ENCODE assay signal across 8 cellular contexts in the genomic region with DNA sequence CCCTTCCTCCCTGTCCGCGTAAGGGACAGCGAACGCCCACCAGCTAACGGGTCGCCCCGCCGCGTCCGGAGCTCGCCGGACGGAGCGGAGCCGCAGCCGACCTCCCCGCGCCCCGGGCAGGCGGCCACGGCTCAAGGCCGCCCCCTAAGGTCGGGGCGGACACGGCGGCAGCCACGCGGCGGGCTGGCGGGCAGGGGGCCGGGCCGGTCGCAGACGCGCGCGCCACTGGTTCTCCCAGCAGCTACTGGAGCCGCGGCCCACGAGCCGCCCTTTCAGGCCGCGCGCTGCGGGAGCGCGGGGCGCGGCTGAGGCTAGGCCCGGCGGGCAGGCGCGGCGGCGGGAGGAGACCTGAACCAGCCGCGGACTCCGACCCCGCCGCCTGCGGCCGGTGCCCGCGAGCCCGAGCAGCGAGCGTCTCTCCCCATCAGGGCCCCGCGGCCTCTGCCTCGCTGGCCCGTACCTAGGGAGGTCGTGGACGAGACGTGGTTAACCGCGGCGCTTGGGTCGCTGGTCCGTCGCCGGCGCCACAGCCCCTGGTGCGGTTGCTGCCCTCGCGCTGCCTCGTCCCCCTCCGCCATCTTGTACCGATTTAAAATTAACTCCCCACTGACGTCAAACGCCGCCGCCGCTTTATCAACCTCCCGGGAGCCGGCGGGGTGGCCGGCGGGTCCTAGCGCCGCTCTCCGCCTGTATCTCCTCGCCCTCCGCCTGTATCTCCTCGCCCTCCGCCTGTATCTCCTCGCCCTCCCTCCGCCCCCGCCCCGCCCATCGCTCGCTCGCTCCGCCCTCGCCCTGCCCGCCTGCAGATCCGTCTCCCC. TPM values are rescaled to one million over a fixed set of nuclear protein-coding genes. Genes with fewer than 3 reads are reported as not detected.
A peak's percentile ranks its signal among the peaks of the same experiment; 100 is the strongest.
DNase-seq lines count a peak whose midpoint lies in the region; ATAC-seq and TF ChIP-seq lines count a peak whose summit lies in the region.

ATL2 (minus strand) TSS at position 591 of the 818 bp plus-strand sequence; CDS start at position 578, 13 bp downstream.

- under 1% methylated on average over 32 of the region's 116 CpGs for WGBS in SK-N-SH (ENCODE audit: low lambda C conversion rate)

- peak; percentile 83 for TF ChIP-seq CTCF in GM10248 (IDR thresholded peaks at IDR 0.05; ENCODE audit: control extremely low read depth, extremely low read depth, low read depth, missing control alignments)
- peak; percentile 43 for TF ChIP-seq CTCF in SK-N-SH (IDR thresholded peaks at IDR 0.05)
- peak; percentile 22 for TF ChIP-seq CTCF in osteoblast (IDR thresholded peaks at IDR 0.05; ENCODE audit: extremely low read depth, low read depth, low read length)
- no peak for TF ChIP-seq CTCF in thoracic aorta (IDR thresholded peaks at IDR 0.05)

- no peaks in the 10 kb centered on the region for H3K27me3 Mint-ChIP-seq in activated naive CD4-positive, alpha-beta T cell treated with anti-CD3 and anti-CD28 coated beads, Interleukin-2, amount 50 U/mL, for 24 hours

- H3K4me3 Mint-ChIP-seq in activated naive CD4-positive, alpha-beta T cell treated with anti-CD3 and anti-CD28 coated beads, Interleukin-2, amount 50 U/mL, for 24 hours, result peak within 1 kb of the TSS; percentile 95

- peak within 1 kb of the TSS; percentile 81 to 94 for H3K27ac ChIP-seq in SK-N-SH (ENCODE audit: low read depth in 2 of 2, low read length in 1 of 2)
- peak within 1 kb of the TSS; percentile 79 for H3K27ac ChIP-seq in osteoblast (ENCODE audit: low read depth, low read length)
- peak within 1 kb of the TSS; percentile 91 to 94 for H3K27ac ChIP-seq in thoracic aorta

- TF ChIP-seq EP300 in SK-N-SH (IDR thresholded peaks at IDR 0.05; ENCODE audit: borderline replicate concordance in 1 of 2, low read depth in 1 of 2, low read length in 1 of 2), result peak in 1 of 2 experiments; percentile 50; a peak in 1 of 4 replicates

- peak; percentile 45 for TF ChIP-seq RAD21 in SK-N-SH (IDR thresholded peaks at IDR 0.05; ENCODE audit: low read length)

- POLR2A ChIA-PET in GM10248 (lab: Yijun Ruan, JAX), result interaction anchor here (0.8 to 2.7 kb wide), 3 partner anchors 60 to 374 kb away, joined by 3 to 13 read pairs (median 4); partner anchors contain the start of gene SRSF7
- POLR2A ChIA-PET in SK-N-SH (lab: Yijun Ruan, JAX), result interaction anchor here (0.5 to 1.6 kb wide), 8 partner anchors 10 to 374 kb away, joined by 3 to 5 read pairs (median 3); partner anchors contain the start of gene SRSF7

- H3K36me3 Mint-ChIP-seq in activated naive CD4-positive, alpha-beta T cell treated with anti-CD3 and anti-CD28 coated beads, Interleukin-2, amount 50 U/mL, for 24 hours, result no peaks in the 10 kb centered on the region

- peak within 1 kb of the TSS; percentile 88 for H3K9ac ChIP-seq in SK-N-SH

- CTCF ChIA-PET in GM10248 (lab: Yijun Ruan, JAX), result interaction anchor here (0.8 to 3.7 kb wide), 30 partner anchors 11 to 486 kb away, joined by 3 to 32 read pairs (median 4); no protein-coding TSS in a partner anchor
- CTCF ChIA-PET in SK-N-SH (lab: Yijun Ruan, JAX), result interaction anchor here (0.5 to 4.0 kb wide), 49 partner anchors 10 to 981 kb away, joined by 3 to 55 read pairs (median 5); partner anchors contain the start of gene SRSF7

- H3K9me3 ChIP-seq in SK-N-SH (no peaks in the 10 kb centered on the region), osteoblast (ENCODE audit: low read depth, low read length) (no peaks in the 10 kb centered on the region), thoracic aorta (no peaks in the 10 kb centered on the region)

- H3K4me3 ChIP-seq in SK-N-SH (ENCODE audit: low read depth in 2 of 2, low read length in 1 of 2) (peak within 1 kb of the TSS; percentile 91 to 94), osteoblast (ENCODE audit: insufficient read depth, low read length) (peak within 1 kb of the TSS; percentile 83), thoracic aorta (peak within 1 kb of the TSS; percentile 87)

- DNase-seq in GM10248 (ENCODE audit: extremely low spot score) (peak; percentile 92), NCI-H1048 (lab: John Stamatoyannopoulos, UW) (peak; percentile 90), SK-N-SH (peak; percentile 99), glomerular visceral epithelial cell (ENCODE audit: extremely low spot score) (peak; percentile 94), osteoblast (ENCODE audit: insufficient read length, low spot score, missing footprints) (peak; percentile 98), thoracic aorta (ENCODE audit: low spot score) (peak; percentile 88)

- H4K20me1 ChIP-seq in SK-N-SH (ENCODE audit: insufficient read depth), result peaks cover 37% of the 10 kb centered on the region
- H4K20me1 ChIP-seq in osteoblast (ENCODE audit: insufficient read depth, low read length), result peaks cover 8% of the 10 kb centered on the region

- H3K36me3 ChIP-seq in SK-N-SH (replicated peaks in 1 of 2; ENCODE audit: control insufficient read depth in 1 of 2, insufficient read depth in 2 of 2, low read length in 1 of 2) (no peaks in the 10 kb centered on the region), osteoblast (ENCODE audit: insufficient read depth, low read length) (no peaks in the 10 kb centered on the region), thoracic aorta (no peaks in the 10 kb centered on the region)

- no peaks in the 10 kb centered on the region for H3K9me3 Mint-ChIP-seq in activated naive CD4-positive, alpha-beta T cell treated with anti-CD3 and anti-CD28 coated beads, Interleukin-2, amount 50 U/mL, for 24 hours

- no peaks in the 10 kb centered on the region for H3K9me2 ChIP-seq in SK-N-SH

- H3K4me2 ChIP-seq in SK-N-SH, result peak within 1 kb of the TSS; percentile 91
- peak within 1 kb of the TSS; percentile 99 for H3K4me2 ChIP-seq in osteoblast (ENCODE audit: insufficient read depth, low read length)

- ATAC-seq in HG02571 (IDR thresholded peaks at IDR 0.05; ENCODE audit: unreplicated experiment), result peak; percentile 87
- peak; percentile 84 for ATAC-seq in thoracic aorta (ENCODE audit: insufficient number of reproducible peaks, low FRiP score, low read depth)

- H3K4me1 ChIP-seq in SK-N-SH (ENCODE audit: control insufficient read depth in 1 of 2, insufficient read depth in 2 of 2, low read depth in 1 of 2, low read length in 1 of 2) (peaks cover 14 to 16% of the 10 kb centered on the region in 2 experiments; a peak in 3 of 4 replicates), osteoblast (ENCODE audit: insufficient read depth, low read length) (peaks cover 19% of the 10 kb centered on the region), thoracic aorta (ENCODE audit: control insufficient read depth in 1 of 2, low read depth in 2 of 2) (peaks cover 15 to 37% of the 10 kb centered on the region in 2 donors)

- H2AFZ ChIP-seq in SK-N-SH (ENCODE audit: low read depth), result peak within 1 kb of the TSS; percentile 87
- H2AFZ ChIP-seq in osteoblast (ENCODE audit: low read length), result peak within 1 kb of the TSS; percentile 95

- H3F3A ChIP-seq in SK-N-SH (replicated peaks; ENCODE audit: insufficient read depth), result peaks cover 3% of the 10 kb centered on the region

- peaks cover 77% of the 10 kb centered on the region for H3K4me1 Mint-ChIP-seq in activated naive CD4-positive, alpha-beta T cell treated with anti-CD3 and anti-CD28 coated beads, Interleukin-2, amount 50 U/mL, for 24 hours

- peak within 1 kb of the TSS; percentile 96 for H3K27ac Mint-ChIP-seq in activated naive CD4-positive, alpha-beta T cell treated with anti-CD3 and anti-CD28 coated beads, Interleukin-2, amount 50 U/mL, for 24 hours

- H3K79me2 ChIP-seq in SK-N-SH (ENCODE audit: insufficient read depth), result peaks cover 47% of the 10 kb centered on the region
- H3K79me2 ChIP-seq in osteoblast (ENCODE audit: insufficient read depth, low read length), result peaks cover 46% of the 10 kb centered on the region

- no peaks in the 10 kb centered on the region for H3K27me3 ChIP-seq in SK-N-SH (ENCODE audit: insufficient read depth)
- H3K27me3 ChIP-seq in osteoblast (ENCODE audit: insufficient read depth, low read length), result peaks cover 14% of the 10 kb centered on the region
- H3K27me3 ChIP-seq in thoracic aorta (replicated peaks; ENCODE audit: insufficient read depth), result no peaks in the 10 kb centered on the region

TF ChIP-seq in SK-N-SH, 30 proteins besides CTCF, POLR2A, EP300 and RAD21 (continues in another document):
- TF ChIP-seq EZH2phosphoT487 (IDR thresholded peaks at IDR 0.05; ENCODE audit: borderline replicate concordance, low read depth) (no peak), RFX5 (IDR thresholded peaks at IDR 0.05; ENCODE audit: low read length) (no peak), FOXM1 (IDR thresholded peaks at IDR 0.05; ENCODE audit: low read depth) (peak; percentile 77), GATA2 (CRISPR knock-in tag; IDR thresholded peaks at IDR 0.05) (no peak), ELF1 (IDR thresholded peaks at IDR 0.05) (peak; percentile 22; the same call in 1 of the 2 replicates), GABPA (IDR thresholded peaks at IDR 0.05; ENCODE audit: low read depth) (no peak), USF1 (IDR thresholded peaks at IDR 0.05; ENCODE audit: borderline replicate concordance, low read depth) (no peak), RCOR1 (IDR thresholded peaks at IDR 0.05; ENCODE audit: low read length) (peak; percentile 25), NFIC (IDR thresholded peaks at IDR 0.05; ENCODE audit: borderline replicate concordance) (no peak), POLR2AphosphoS5 (IDR thresholded peaks at IDR 0.05; ENCODE audit: low read depth, low read length) (peak; percentile 75), YY1 (IDR thresholded peaks at IDR 0.05; ENCODE audit: low read depth) (peak; percentile 97), FOSL2 (IDR thresholded peaks at IDR 0.05; ENCODE audit: borderline replicate concordance, low read depth) (no peak), TAF1 (IDR thresholded peaks at IDR 0.05; ENCODE audit: borderline replicate concordance, low read depth, low read length) (peak; percentile 89; the same call in 1 of the 2 replicates)

RNA-seq across cellular contexts. Expression of gene ATL2, which starts in this region (rescaled TPM):
- 30.5 and 55.8 TPM in 2 replicates for polyA plus RNA-seq in SK-N-SH (2012; rRNA removed)
- polyA plus RNA-seq in SK-N-SH (2012; cell fraction: cytosol; rRNA removed), result 45.9 and 61.3 TPM in 2 replicates
- 86.6 and 146 TPM in 2 replicates for polyA plus RNA-seq in SK-N-SH (2012; cell fraction: nucleus; rRNA removed)
- total RNA-seq in osteoblast, result 42.1 and 64.4 TPM in 2 replicates
- total RNA-seq in thoracic aorta, result 10 to 100 TPM; 22.7 to 71.0 TPM

Comparison
In these comparisons a context has a peak if more than half of its experiments do, and no peak if none do; other contexts are left out.
1. Peak in every context shown above with its lines: DNase-seq, ATAC-seq, H3K4me3 ChIP-seq and H3K27ac ChIP-seq.